19 cellular contexts compared by ENCODE assay signal in the genomic region with DNA sequence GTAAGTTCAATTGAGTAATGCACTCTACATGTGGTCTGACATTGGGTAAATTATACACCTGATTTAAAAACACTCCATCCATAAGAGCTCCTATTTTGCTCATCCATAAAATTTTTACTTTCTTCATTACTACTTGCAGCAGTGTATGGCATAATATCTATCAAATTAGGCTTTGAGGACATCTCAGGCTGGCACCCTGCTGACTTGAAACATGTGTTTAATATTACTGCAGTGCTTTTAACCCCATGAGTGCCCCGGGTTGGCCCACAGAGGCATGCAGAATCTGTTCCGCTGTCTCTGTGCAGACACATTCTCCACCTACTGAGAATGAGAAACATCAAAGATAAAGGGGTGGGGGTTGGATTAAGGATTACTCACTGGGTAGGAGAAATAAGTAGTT.
DNase-seq lines count a peak whose midpoint lies in the region; ATAC-seq and TF ChIP-seq lines count a peak whose summit lies in the region.
"Had no signal": no experiment of that assay in that cellular context is flagged by ENCODE, and none has a peak within 500 bp of the region (broad histone marks: within the 10 kb centered on the region; RNA-seq: fewer than 3 reads in every experiment).

No MANE protein-coding gene starts in this region.

- DNase-seq in NCI-H748 (lab: John Stamatoyannopoulos, UW; ENCODE audit: unreplicated experiment) (peak; percentile 24), NCI-H748 treated with DMSO at 0.1 percent for 48 hours (lab: John Stamatoyannopoulos, UW) (no peak), NCI-H187 treated with DMSO at 0.1 percent for 48 hours (lab: John Stamatoyannopoulos, UW) (peak; percentile 22), NCI-H69 (lab: John Stamatoyannopoulos, UW) (peak; percentile 60), neuronal stem cell (ENCODE audit: low spot score) (no peak), globus pallidus (ENCODE audit: low spot score) (no peak)
- no peak for DNase-seq in stimulated activated naive CD8-positive, alpha-beta T cell treated with anti-CD3 and anti-CD28 coated beads, Interleukin-15, amount 100 ng/mL, for 72 hours
- DNase-seq: DMS53; IMR-90; NCI-H1436; NCI-H2081; NCI-H226; NCI-H510A treated with DMSO at 0.1 percent for 48 hours; NK-92 treated with Interleukin-12 subunit alpha and Interleukin-12 subunit beta, amount 100 ng/mL, for 24 hours; Peyer's patch; T-helper 9 cell had no signal

- H3K4me1 ChIP-seq in neuronal stem cell (ENCODE audit: control insufficient read depth in 2 of 2, insufficient read depth in 1 of 2, low read depth in 1 of 2, low read length in 2 of 2) = no peaks in the 10 kb centered on the region
- H3K4me1 ChIP-seq: Peyer's patch had no signal

- no peak overlapping the region for H3K27ac Mint-ChIP-seq in stimulated activated naive CD8-positive, alpha-beta T cell treated with anti-CD3 and anti-CD28 coated beads, Interleukin-15, amount 100 ng/mL, for 72 hours
- H3K27ac Mint-ChIP-seq: CD14-positive monocyte had no signal

- ATAC-seq in GM18505 (IDR thresholded peaks at IDR 0.05; ENCODE audit: unreplicated experiment) = no peak
- ATAC-seq in stimulated activated naive CD8-positive, alpha-beta T cell treated with anti-CD3 and anti-CD28 coated beads, Interleukin-15, amount 100 ng/mL, for 72 hours = no peak

- H2BK120ac ChIP-seq in neuronal stem cell (ENCODE audit: low read depth, low read length) = no peak overlapping the region

- no peak overlapping the region for H3K4ac ChIP-seq in neuronal stem cell (ENCODE audit: low read length)

- no peaks in the 10 kb centered on the region for H3K4me1 Mint-ChIP-seq in stimulated activated naive CD8-positive, alpha-beta T cell treated with anti-CD3 and anti-CD28 coated beads, Interleukin-15, amount 100 ng/mL, for 72 hours
- H3K4me1 Mint-ChIP-seq: CD14-positive monocyte had no signal

- no peak overlapping the region for H3K27ac ChIP-seq in neuronal stem cell (replicated peaks; ENCODE audit: low read length)
- H3K27ac ChIP-seq: KMS-11, Peyer's patch had no signal

- H3K4me3 Mint-ChIP-seq in stimulated activated naive CD8-positive, alpha-beta T cell treated with anti-CD3 and anti-CD28 coated beads, Interleukin-15, amount 100 ng/mL, for 72 hours = no peak overlapping the region
- H3K4me3 Mint-ChIP-seq: CD14-positive monocyte had no signal

- no peak overlapping the region for H3K18ac ChIP-seq in neuronal stem cell (ENCODE audit: low read length)

- no peaks in the 10 kb centered on the region for H3K9me3 ChIP-seq in neuronal stem cell (replicated peaks in 1 of 2; ENCODE audit: control insufficient read depth in 2 of 2, insufficient read depth in 1 of 2, low read depth in 1 of 2, low read length in 2 of 2)
- H3K9me3 ChIP-seq: Peyer's patch had no signal

- H4K91ac ChIP-seq in neuronal stem cell (ENCODE audit: low read depth, low read length, poor library complexity) = no peak overlapping the region

- no peak overlapping the region for H3K4me2 ChIP-seq in neuronal stem cell (ENCODE audit: insufficient read depth, low read length, poor library complexity, severe bottlenecking)
- H3K4me2 ChIP-seq: KMS-11 had no signal

- WGBS in neuronal stem cell (ENCODE audit: extremely low coverage in 2 of 2, insufficient read length in 2 of 2, insufficient replicate concordance in 1 of 2), 2 donors = no CpG with 5 or more reads among the region's 2 CpGs

- no peak overlapping the region for H2AK5ac ChIP-seq in neuronal stem cell (ENCODE audit: low read depth, low read length)

- H3K27me3 ChIP-seq in neuronal stem cell (ENCODE audit: control insufficient read depth in 3 of 3, insufficient read depth in 3 of 3, low read depth in 1 of 3, low read length in 3 of 3) = peaks cover 0 to 2% (median 0%) of the 10 kb centered on the region in 3 experiments
- H3K27me3 ChIP-seq: Peyer's patch had no signal

- no peak overlapping the region for H3K14ac ChIP-seq in neuronal stem cell (ENCODE audit: low read length)

- H3K4me3 ChIP-seq in neuronal stem cell (ENCODE audit: low read length in 2 of 2) = no peak overlapping the region
- H3K4me3 ChIP-seq: Peyer's patch had no signal

- no peaks in the 10 kb centered on the region for H3K9me3 Mint-ChIP-seq in stimulated activated naive CD8-positive, alpha-beta T cell treated with anti-CD3 and anti-CD28 coated beads, Interleukin-15, amount 100 ng/mL, for 72 hours

- no peaks in the 10 kb centered on the region for H3K27me3 Mint-ChIP-seq in stimulated activated naive CD8-positive, alpha-beta T cell treated with anti-CD3 and anti-CD28 coated beads, Interleukin-15, amount 100 ng/mL, for 72 hours

- TF ChIP-seq POLR2A in GM18505 (IDR thresholded peaks at IDR 0.05; ENCODE audit: borderline replicate concordance, extremely low read depth, insufficient read depth, insufficient read length) = no peak

- no peak overlapping the region for H3K23ac ChIP-seq in neuronal stem cell (ENCODE audit: low read depth, low read length, poor library complexity)

- no peak overlapping the region for H3K9ac ChIP-seq in neuronal stem cell (ENCODE audit: low read depth, low read length, poor library complexity)
- H3K9ac ChIP-seq: KMS-11 had no signal

- H2BK5ac ChIP-seq in neuronal stem cell (ENCODE audit: low read length) = no peak overlapping the region

- H3K79me1 ChIP-seq in neuronal stem cell (ENCODE audit: low read depth, low read length) = no peaks in the 10 kb centered on the region

- H3K36me3 ChIP-seq in neuronal stem cell (replicated peaks in 1 of 2; ENCODE audit: control insufficient read depth in 2 of 2, insufficient read depth in 2 of 2, low read length in 2 of 2) = no peaks in the 10 kb centered on the region
- H3K36me3 ChIP-seq: Peyer's patch had no signal

- H2AFZ ChIP-seq in neuronal stem cell (ENCODE audit: low read length) = no peak overlapping the region

- no peak overlapping the region for H2BK15ac ChIP-seq in neuronal stem cell (ENCODE audit: low read length)

- no peak overlapping the region for H2BK12ac ChIP-seq in neuronal stem cell (ENCODE audit: low read length)

- H4K8ac ChIP-seq in neuronal stem cell (ENCODE audit: low read depth, low read length) = no peak overlapping the region

Comparison
In these comparisons a context has a peak if more than half of its experiments do, and no peak if none do; other contexts are left out.
1. DNase-seq: peak in NCI-H748 (single experiment), NCI-H187 treated with DMSO at 0.1 percent for 48 hours (single experiment) and NCI-H69 (single experiment); none in NCI-H748 treated with DMSO at 0.1 percent for 48 hours (single experiment), neuronal stem cell (single experiment), stimulated activated naive CD8-positive, alpha-beta T cell treated with anti-CD3 and anti-CD28 coated beads, Interleukin-15, amount 100 ng/mL, for 72 hours (0 of 2) and globus pallidus (single experiment).